Comparison of ENCODE assay signal across 13 cellular contexts in genomic region chr13:24281188-24282008, GRCh38. TPM values are rescaled to one million over a fixed set of nuclear protein-coding genes. Genes with fewer than 3 reads are reported as not detected.
DNase-seq lines count a peak whose midpoint lies in the region; ATAC-seq, FAIRE-seq and TF ChIP-seq lines count a peak whose summit lies in the region.
"Had no signal": no experiment of that assay in that cellular context is flagged by ENCODE, and none has a peak within 500 bp of the region (broad histone marks: within the 10 kb centered on the region; RNA-seq: fewer than 3 reads in every experiment).

No MANE protein-coding gene starts in this region.

- peaks cover 54 to 82% (median 64%) of the 10 kb centered on the region in 3 donors for H3K4me1 Mint-ChIP-seq in CD8-positive, alpha-beta memory T cell
- H3K4me1 Mint-ChIP-seq in neural progenitor cell = no peaks in the 10 kb centered on the region

- H3K4me2 ChIP-seq in BLaER1 (peak overlapping the region; percentile 56), GM12878 (ENCODE audit: control insufficient read depth, insufficient read depth) (peak overlapping the region; percentile 50), neural progenitor cell (no peak overlapping the region)

- TF ChIP-seq RAD21 in GM12878 (IDR thresholded peaks at IDR 0.05; ENCODE audit: insufficient read depth, low read depth, low read length) = no peak

- peaks cover 3 to 85% (median 21%) of the 10 kb centered on the region in 3 donors for H3K36me3 Mint-ChIP-seq in CD8-positive, alpha-beta memory T cell
- peaks cover 16% of the 10 kb centered on the region for H3K36me3 Mint-ChIP-seq in neural progenitor cell

- no peaks in the 10 kb centered on the region for H3F3A ChIP-seq in neural progenitor cell (ENCODE audit: low read depth)

- no peak overlapping the region for H3K9ac ChIP-seq in BLaER1
- no peak overlapping the region; the same call in 1 of the 2 replicates for H3K9ac ChIP-seq in GM12878 (ENCODE audit: control insufficient read depth, insufficient read depth, low read length)
- H3K9ac ChIP-seq in neural progenitor cell = no peak overlapping the region

- no peak for DNase-seq in CD8-positive, alpha-beta memory T cell
- DNase-seq in GM12878 (ENCODE audit: low read depth, low spot score) (no peak), neural progenitor cell (ENCODE audit: low spot score) (no peak)
- DNase-seq: activated CD4-positive, alpha-beta T cell treated with anti-CD3 and anti-CD28 coated beads for 1 hour; gastrocnemius medialis; stimulated activated CD4-positive, alpha-beta T cell treated with anti-CD3 and anti-CD28 coated beads, Interleukin-4, amount 100 ng/mL, for 24 hours; stimulated activated naive B cell treated with anti-CD40 and anti-IgM and Interleukin-4, amounts not matched to agents 10 μg/mL and 1 μg/mL and 100 μg/mL, for 72 hours had no signal

- in situ Hi-C loops in GM12878 (cut with MboI) = no loop called here

- no peaks in the 10 kb centered on the region for H3K9me3 Mint-ChIP-seq in CD8-positive, alpha-beta memory T cell
- no peaks in the 10 kb centered on the region for H3K9me3 Mint-ChIP-seq in neural progenitor cell
- H3K9me3 Mint-ChIP-seq: stimulated activated naive B cell treated with anti-CD40 and anti-IgM and Interleukin-4, amounts not matched to agents 10 μg/mL and 1 μg/mL and 100 μg/mL, for 72 hours had no signal

- no peak for FAIRE-seq in GM12878 (lab: Jason Lieb, UNC)

- no peaks in the 10 kb centered on the region for H3K27me3 ChIP-seq in BLaER1
- H3K27me3 ChIP-seq in CD8-positive, alpha-beta memory T cell (ENCODE audit: insufficient read depth, low read length, poor library complexity, severe bottlenecking) = no peaks in the 10 kb centered on the region
- no peaks in the 10 kb centered on the region for H3K27me3 ChIP-seq in GM12878 (replicated peaks in 1 of 2; ENCODE audit: control insufficient read depth in 2 of 2, insufficient read depth in 2 of 2, low read length in 1 of 2)
- no peaks in the 10 kb centered on the region for H3K27me3 ChIP-seq in neural progenitor cell
- H3K27me3 ChIP-seq: gastrocnemius medialis had no signal

- H3K79me2 ChIP-seq in GM12878 (ENCODE audit: control insufficient read depth, insufficient read depth, low read length) (peaks cover 7% of the 10 kb centered on the region), neural progenitor cell (ENCODE audit: low read depth) (no peaks in the 10 kb centered on the region)

- H3K4me3 ChIP-seq in BLaER1 (no peak overlapping the region), GM12878 (no peak overlapping the region; the same call in 1 of the 2 replicates), neural progenitor cell (no peak overlapping the region)
- H3K4me3 ChIP-seq in CD8-positive, alpha-beta memory T cell (ENCODE audit: low read length) = no peak overlapping the region
- H3K4me3 ChIP-seq: gastrocnemius medialis had no signal

- ATAC-seq in GM12878 (no peak), HG02571 (IDR thresholded peaks at IDR 0.05; ENCODE audit: unreplicated experiment) (no peak), GM21367 (IDR thresholded peaks at IDR 0.05; ENCODE audit: unreplicated experiment) (no peak), GM19463 (IDR thresholded peaks at IDR 0.05; ENCODE audit: unreplicated experiment) (no peak), GM21717 (IDR thresholded peaks at IDR 0.05; ENCODE audit: unreplicated experiment) (no peak)
- ATAC-seq: gastrocnemius medialis had no signal

- intact Hi-C loops in GM12878 (cut with micrococcal nuclease; ENCODE audit: unreplicated experiment) = no loop called here

- RAD21 ChIA-PET in GM12878 (lab: Charles Lee; ENCODE audit: unreplicated experiment) = interaction anchor here (1.7 kb wide), 1 partner anchor 11 kb away, joined by 6 read pairs; no protein-coding TSS in a partner anchor

- H4K20me1 ChIP-seq in BLaER1 = no peaks in the 10 kb centered on the region
- no peaks in the 10 kb centered on the region for H4K20me1 ChIP-seq in GM12878 (ENCODE audit: control insufficient read depth, insufficient read depth)
- no peaks in the 10 kb centered on the region for H4K20me1 ChIP-seq in neural progenitor cell (ENCODE audit: low read depth)

- H3K27ac ChIP-seq in BLaER1 (peak overlapping the region; percentile 58), GM12878 (ENCODE audit: control insufficient read depth, insufficient read depth) (peak overlapping the region; percentile 38; the same call in 1 of the 2 replicates), neural progenitor cell (no peak overlapping the region)
- no peak overlapping the region for H3K27ac ChIP-seq in CD8-positive, alpha-beta memory T cell (ENCODE audit: low read depth, low read length)
- H3K27ac ChIP-seq: gastrocnemius medialis had no signal

- H3K27me3 Mint-ChIP-seq in CD8-positive, alpha-beta memory T cell = no peaks in the 10 kb centered on the region
- H3K27me3 Mint-ChIP-seq in neural progenitor cell (ENCODE audit: insufficient read depth, low read depth) = no peaks in the 10 kb centered on the region
- H3K27me3 Mint-ChIP-seq: stimulated activated naive B cell treated with anti-CD40 and anti-IgM and Interleukin-4, amounts not matched to agents 10 μg/mL and 1 μg/mL and 100 μg/mL, for 72 hours had no signal

- no peak for TF ChIP-seq POLR2A in GM12878 (IDR thresholded peaks at IDR 0.05; ENCODE audit: low read depth, low read length)

- WGBS in GM12878 (ENCODE audit: insufficient coverage, insufficient replicate concordance, low lambda C conversion rate, missing lambda C conversion rate) = 87% methylated on average over 18 of the region's 18 CpGs

- H3K9me3 ChIP-seq in BLaER1 = no peaks in the 10 kb centered on the region
- H3K9me3 ChIP-seq in CD8-positive, alpha-beta memory T cell (ENCODE audit: low read length) = no peaks in the 10 kb centered on the region
- no peaks in the 10 kb centered on the region for H3K9me3 ChIP-seq in GM12878 (replicated peaks; ENCODE audit: control insufficient read depth, insufficient read depth, low read length)
- no peaks in the 10 kb centered on the region for H3K9me3 ChIP-seq in neural progenitor cell (ENCODE audit: low read depth)
- H3K9me3 ChIP-seq: gastrocnemius medialis had no signal

- peak overlapping the region; percentile 64 to 89 (median 84) for H3K27ac Mint-ChIP-seq in CD8-positive, alpha-beta memory T cell
- peak overlapping the region; percentile 64 for H3K27ac Mint-ChIP-seq in neural progenitor cell
- H3K27ac Mint-ChIP-seq: stimulated activated naive B cell treated with anti-CD40 and anti-IgM and Interleukin-4, amounts not matched to agents 10 μg/mL and 1 μg/mL and 100 μg/mL, for 72 hours had no signal

- peaks cover 13% of the 10 kb centered on the region; the same call in 1 of the 2 replicates for H3K36me3 ChIP-seq in BLaER1
- peaks cover 29% of the 10 kb centered on the region for H3K36me3 ChIP-seq in CD8-positive, alpha-beta memory T cell (ENCODE audit: insufficient read depth, low read length)
- H3K36me3 ChIP-seq in GM12878 (ENCODE audit: control insufficient read depth in 2 of 2, insufficient read depth in 2 of 2, low read length in 1 of 2) = peaks cover 0 to 6% of the 10 kb centered on the region in 2 experiments
- no peaks in the 10 kb centered on the region for H3K36me3 ChIP-seq in neural progenitor cell
- H3K36me3 ChIP-seq: gastrocnemius medialis had no signal

- SMC1A ChIA-PET in GM12878 (lab: Charles Lee; ENCODE audit: uncharacterized antibody, unreplicated experiment) = interaction anchor here (0.9 to 1.2 kb wide), 3 partner anchors 9 to 21 kb away, joined by 3 read pairs; no protein-coding TSS in a partner anchor

- no peak for TF ChIP-seq CTCF in GM12878 (IDR thresholded peaks at IDR 0.05 in 2 of 3, conservative IDR thresholded peaks at IDR 0.05 in 1 of 3; ENCODE audit: control insufficient read depth in 2 of 3, extremely low read depth in 1 of 3, insufficient read depth in 1 of 3, low read depth in 3 of 3, low read length in 3 of 3)
- TF ChIP-seq CTCF in neural progenitor cell (IDR thresholded peaks at IDR 0.05) = no peak

- H3K4me3 Mint-ChIP-seq in CD8-positive, alpha-beta memory T cell = peak overlapping the region in 2 of 7 donors; percentile 41 to 65
- H3K4me3 Mint-ChIP-seq in neural progenitor cell = no peak overlapping the region
- H3K4me3 Mint-ChIP-seq: stimulated activated naive B cell treated with anti-CD40 and anti-IgM and Interleukin-4, amounts not matched to agents 10 μg/mL and 1 μg/mL and 100 μg/mL, for 72 hours had no signal

- peaks cover 39% of the 10 kb centered on the region for H3K4me1 ChIP-seq in BLaER1
- H3K4me1 ChIP-seq in CD8-positive, alpha-beta memory T cell (ENCODE audit: insufficient read depth, low read length) = peaks cover 35% of the 10 kb centered on the region
- peaks cover 14% of the 10 kb centered on the region for H3K4me1 ChIP-seq in GM12878 (ENCODE audit: control insufficient read depth, insufficient read depth, low read length)
- no peaks in the 10 kb centered on the region for H3K4me1 ChIP-seq in neural progenitor cell
- H3K4me1 ChIP-seq: gastrocnemius medialis had no signal

- TF ChIP-seq EP300 in GM12878 (IDR thresholded peaks at IDR 0.05; ENCODE audit: borderline replicate concordance in 1 of 2, control insufficient read depth in 1 of 2, low read depth in 2 of 2, low read length in 2 of 2) = no peak

- POLR2A ChIA-PET in CD8-positive, alpha-beta memory T cell (lab: Charles Lee) = no interaction called here
- POLR2A ChIA-PET in GM12878 (lab: Charles Lee) = no interaction called here

- H2AFZ ChIP-seq in GM12878 (ENCODE audit: control insufficient read depth, low read depth, low read length) = peak overlapping the region; percentile 66
- H2AFZ ChIP-seq in neural progenitor cell (replicated peaks) = no peak overlapping the region

- BruUV-seq in GM12878 (replicated peaks; lab: Mats Ljungman, UMichigan) = no TSS peak

- CTCF ChIA-PET in CD8-positive, alpha-beta memory T cell (lab: Charles Lee) = interaction anchor here (0.8 to 2.0 kb wide), 2 partner anchors 11 to 17 kb away, joined by 4 to 6 read pairs; no protein-coding TSS in a partner anchor
- CTCF ChIA-PET in GM12878 (lab: Yijun Ruan, JAX) = interaction anchor here (1.4 kb wide), 3 partner anchors 13 to 53 kb away, joined by 3 to 5 read pairs (median 3); no protein-coding TSS in a partner anchor

RNA-seq across cellular contexts. Expression of gene C1QTNF9, which starts 28.0 kb away (rescaled TPM):
- total RNA-seq in CD8-positive, alpha-beta memory T cell = not detected
- not detected for polyA plus RNA-seq in CD8-positive, alpha-beta memory T cell
- total RNA-seq in GM12878 (2013; cell fraction: nucleolus; rRNA removed) = not detected in 2 replicates
- total RNA-seq in GM12878 (2014; rRNA removed) = not detected in 2 replicates
- not detected in 2 replicates for total RNA-seq in GM12878 (2014; rRNA removed; fragmentation: Illumina TruSeq; extraction: Trizol)
- total RNA-seq in GM12878 (2021) = not detected in 2 replicates
- polyA plus RNA-seq in GM12878 (2011; ENCODE audit: low read depth) = not detected
- polyA plus RNA-seq in GM12878 (2011; rRNA removed) = not detected in 2 replicates
- not detected in 2 replicates for polyA plus RNA-seq in GM12878 (2011; cell fraction: cytosol; rRNA removed)
- not detected in 2 replicates for polyA plus RNA-seq in GM12878 (2011; cell fraction: nucleus; rRNA removed)
- not detected in 2 replicates for polyA plus RNA-seq in GM12878 (2012)
- not detected in 2 replicates for polyA plus RNA-seq in GM12878 (2014; fragmentation: Illumina TruSeq; extraction: Trizol)
- not detected for polyA plus RNA-seq in GM12878 (2014; fragmentation: Nextera tagmentation; extraction: Ambion mirVana)
- not detected in 2 replicates for polyA plus RNA-seq in GM12878 (2014; rRNA removed)
- not detected for polyA plus RNA-seq in GM12878 (2016; fragmentation: Nextera tagmentation; extraction: Ambion mirVana)
- polyA minus RNA-seq in GM12878 (2011; rRNA and poly(A)+ RNA removed) = not detected in 2 replicates
- not detected in 2 replicates for polyA minus RNA-seq in GM12878 (2011; cell fraction: cytosol; rRNA and poly(A)+ RNA removed)
- polyA minus RNA-seq in GM12878 (2011; cell fraction: nucleus; rRNA and poly(A)+ RNA removed) = not detected in 2 replicates
- not detected in 2 replicates for total RNA-seq in neural progenitor cell (ENCODE audit: low replicate concordance)
- total RNA-seq: SK-MEL-5 had no signal

Comparison
In these comparisons a context has a peak if more than half of its experiments do, and no peak if none do; other contexts are left out.
1. H3K27ac ChIP-seq: peak in BLaER1 (single experiment) and GM12878 (single experiment); none in CD8-positive, alpha-beta memory T cell (single experiment) and neural progenitor cell (single experiment).